ENCODE assay signal across 8 cellular contexts in the genomic region with DNA sequence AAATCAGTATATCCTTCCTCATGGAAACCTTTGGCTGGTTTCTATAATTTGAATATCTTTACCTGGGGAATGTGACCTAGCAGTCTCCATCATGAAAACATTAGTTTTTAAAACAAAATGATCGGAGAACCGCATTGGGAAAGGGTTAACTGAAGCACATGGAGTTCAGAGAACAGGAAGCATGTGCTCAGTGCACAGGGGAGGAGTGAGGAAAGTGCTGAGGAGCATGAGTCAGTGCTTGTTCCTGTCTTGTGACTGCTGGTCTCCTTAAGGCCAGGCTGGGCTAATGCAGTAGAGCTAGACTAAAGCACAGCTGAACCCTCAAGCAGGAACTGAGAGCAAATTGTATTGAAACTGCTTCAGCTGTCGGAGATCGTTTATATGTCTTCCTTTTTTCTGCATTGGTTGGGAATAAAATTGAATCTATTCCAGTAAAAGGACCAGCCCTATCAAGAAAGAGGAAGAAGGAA. TPM values are rescaled to one million over a fixed set of nuclear protein-coding genes. Genes with fewer than 3 reads are reported as not detected.
DNase-seq lines count a peak whose midpoint lies in the region; ATAC-seq and TF ChIP-seq lines count a peak whose summit lies in the region.

No MANE protein-coding gene starts in this region.

- DNase-seq in activated effector memory CD4-positive, alpha-beta T cell treated with Interleukin-2 at 50 U/mL for 16 hours, result peak; percentile 60
- DNase-seq in Right ventricle myocardium inferior (ENCODE audit: missing footprints) (peak; percentile 68), NCI-H1105 treated with DMSO at 0.1 percent for 48 hours (lab: John Stamatoyannopoulos, UW) (no peak), NCI-H446 (lab: John Stamatoyannopoulos, UW) (no peak)
- DNase-seq in stimulated activated CD4-positive, alpha-beta T cell treated with anti-CD3 and anti-CD28 coated beads, Interleukin-12 subunit alpha, Interleukin-12 subunit beta, amount 100 ng/mL, for 24 hours (ENCODE audit: low read depth in 2 of 2), result peak; percentile 46 to 54

- intact Hi-C loops in Right ventricle myocardium inferior (cut with DNase I), result no loop called here

- ATAC-seq in GM18520 (IDR thresholded peaks at IDR 0.05; ENCODE audit: unreplicated experiment) (peak; percentile 93), HG02885 (IDR thresholded peaks at IDR 0.05; ENCODE audit: poor library complexity, unreplicated experiment) (peak; percentile 97), Right ventricle myocardium inferior (peak; percentile 94)

TF ChIP-seq in PFSK-1, 5 proteins besides CTCF, POLR2A, EP300 and RAD21:
- peak; percentile 67 for TF ChIP-seq POLR2AphosphoS5 (IDR thresholded peaks at IDR 0.05; ENCODE audit: low read depth, low read length)
- peak; percentile 70; the same call in 1 of the 2 replicates for TF ChIP-seq TAF1 (IDR thresholded peaks at IDR 0.05; ENCODE audit: borderline replicate concordance, insufficient read depth, low read length)
- no peak for TF ChIP-seq FOXP2 (optimal IDR thresholded peaks at IDR 0.05; ENCODE audit: borderline replicate concordance, extremely low read depth, extremely low read length, insufficient read depth)
- TF ChIP-seq, protein P1, sequence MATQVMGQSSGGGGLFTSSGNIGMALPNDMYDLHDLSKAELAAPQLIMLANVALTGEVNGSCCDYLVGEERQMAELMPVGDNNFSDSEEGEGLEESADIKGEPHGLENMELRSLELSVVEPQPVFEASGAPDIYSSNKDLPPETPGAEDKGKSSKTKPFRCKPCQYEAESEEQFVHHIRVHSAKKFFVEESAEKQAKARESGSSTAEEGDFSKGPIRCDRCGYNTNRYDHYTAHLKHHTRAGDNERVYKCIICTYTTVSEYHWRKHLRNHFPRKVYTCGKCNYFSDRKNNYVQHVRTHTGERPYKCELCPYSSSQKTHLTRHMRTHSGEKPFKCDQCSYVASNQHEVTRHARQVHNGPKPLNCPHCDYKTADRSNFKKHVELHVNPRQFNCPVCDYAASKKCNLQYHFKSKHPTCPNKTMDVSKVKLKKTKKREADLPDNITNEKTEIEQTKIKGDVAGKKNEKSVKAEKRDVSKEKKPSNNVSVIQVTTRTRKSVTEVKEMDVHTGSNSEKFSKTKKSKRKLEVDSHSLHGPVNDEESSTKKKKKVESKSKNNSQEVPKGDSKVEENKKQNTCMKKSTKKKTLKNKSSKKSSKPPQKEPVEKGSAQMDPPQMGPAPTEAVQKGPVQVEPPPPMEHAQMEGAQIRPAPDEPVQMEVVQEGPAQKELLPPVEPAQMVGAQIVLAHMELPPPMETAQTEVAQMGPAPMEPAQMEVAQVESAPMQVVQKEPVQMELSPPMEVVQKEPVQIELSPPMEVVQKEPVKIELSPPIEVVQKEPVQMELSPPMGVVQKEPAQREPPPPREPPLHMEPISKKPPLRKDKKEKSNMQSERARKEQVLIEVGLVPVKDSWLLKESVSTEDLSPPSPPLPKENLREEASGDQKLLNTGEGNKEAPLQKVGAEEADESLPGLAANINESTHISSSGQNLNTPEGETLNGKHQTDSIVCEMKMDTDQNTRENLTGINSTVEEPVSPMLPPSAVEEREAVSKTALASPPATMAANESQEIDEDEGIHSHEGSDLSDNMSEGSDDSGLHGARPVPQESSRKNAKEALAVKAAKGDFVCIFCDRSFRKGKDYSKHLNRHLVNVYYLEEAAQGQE (IDR thresholded peaks at IDR 0.05; ENCODE audit: insufficient read depth in 1 of 2, low read depth in 2 of 2, low read length in 2 of 2), result peak in 1 of 2 experiments; percentile 14; a peak in 1 of 4 replicates
- TF ChIP-seq SIN3A (IDR thresholded peaks at IDR 0.05; ENCODE audit: borderline replicate concordance, insufficient read depth, low read length), result peak; percentile 25; the same call in 1 of the 2 replicates

RNA-seq across cellular contexts. Expression of gene IFI16, which starts 5.8 kb away (rescaled TPM):
- 88.1 TPM for polyA plus RNA-seq in PFSK-1 (2012; ENCODE audit: insufficient read length, low read depth)
- total RNA-seq in Right ventricle myocardium inferior, result 30.1 TPM

Comparison
In these comparisons a context has a peak if more than half of its experiments do, and no peak if none do; other contexts are left out.
1. DNase-seq: peak in activated effector memory CD4-positive, alpha-beta T cell treated with Interleukin-2 at 50 U/mL for 16 hours (single experiment), Right ventricle myocardium inferior (single experiment) and stimulated activated CD4-positive, alpha-beta T cell treated with anti-CD3 and anti-CD28 coated beads, Interleukin-12 subunit alpha, Interleukin-12 subunit beta, amount 100 ng/mL, for 24 hours (2 of 2); none in NCI-H1105 treated with DMSO at 0.1 percent for 48 hours (single experiment) and NCI-H446 (0 of 2).
2. Peak in every context shown above with its lines, with median percentiles within 50 percentile points of each other: ATAC-seq.